8 cellular contexts compared by ENCODE assay signal in the genomic region with DNA sequence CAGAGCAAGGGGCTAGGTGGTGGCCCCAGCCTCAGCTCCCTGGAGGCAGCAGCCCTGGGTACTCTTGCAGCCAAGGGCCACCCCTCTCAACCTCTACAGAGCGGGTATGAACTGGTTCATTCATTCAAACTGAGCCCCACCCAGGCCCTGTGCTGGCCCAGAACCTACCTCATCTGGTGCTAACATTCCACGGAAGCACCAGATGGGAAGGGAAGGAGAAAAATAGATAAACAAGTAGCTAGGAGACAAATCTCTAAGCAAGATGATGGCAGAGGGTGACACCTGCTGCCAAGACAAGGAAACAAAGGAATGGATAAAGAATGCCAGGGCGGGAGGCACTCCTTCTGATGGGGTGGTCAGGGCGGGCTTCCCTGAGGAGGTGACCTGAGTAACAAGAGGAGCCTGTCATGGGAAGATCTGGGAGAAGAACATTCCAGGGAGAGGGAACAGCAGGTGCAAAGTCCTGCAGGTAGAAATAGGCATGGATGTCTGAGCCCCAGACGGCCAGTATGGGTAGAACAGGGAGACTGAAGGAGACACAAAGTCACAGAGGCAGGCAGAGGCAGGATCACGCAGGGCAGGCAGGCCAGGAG. TPM values are rescaled to one million over a fixed set of nuclear protein-coding genes. Genes with fewer than 3 reads are reported as not detected.
A peak's percentile ranks its signal among the peaks of the same experiment; 100 is the strongest.
DNase-seq lines count a peak whose midpoint lies in the region; ATAC-seq and TF ChIP-seq lines count a peak whose summit lies in the region.

No MANE protein-coding gene starts in this region.

- no peak overlapping the region for H3K27ac ChIP-seq in colonic mucosa
- peak overlapping the region; percentile 50 for H3K27ac ChIP-seq in psoas muscle
- H3K27ac ChIP-seq in prostate gland = no peak overlapping the region

- no peaks in the 10 kb centered on the region for H3K36me3 ChIP-seq in colonic mucosa
- peaks cover 0 to 48% of the 10 kb centered on the region in 2 donors for H3K36me3 ChIP-seq in psoas muscle (ENCODE audit: insufficient read depth in 1 of 2, low read depth in 1 of 2)
- no peaks in the 10 kb centered on the region for H3K36me3 ChIP-seq in prostate gland

- TF ChIP-seq POLR2A in prostate gland (IDR thresholded peaks at IDR 0.05) = no peak

- no peak for TF ChIP-seq CTCF in colonic mucosa (IDR thresholded peaks at IDR 0.05)
- TF ChIP-seq CTCF in psoas muscle (IDR thresholded peaks at IDR 0.05) = no peak
- peak in 1 of 4 experiments; percentile 36 for TF ChIP-seq CTCF in prostate gland (IDR thresholded peaks at IDR 0.05)

- peak overlapping the region; percentile 13 to 34 for H3K9ac ChIP-seq in colonic mucosa (ENCODE audit: low read depth in 2 of 2, low read length in 2 of 2)

- H3K4me3 ChIP-seq in colonic mucosa (no peak overlapping the region), psoas muscle (no peak overlapping the region), prostate gland (no peak overlapping the region)

- no peaks in the 10 kb centered on the region for H3K27me3 ChIP-seq in colonic mucosa
- no peaks in the 10 kb centered on the region for H3K27me3 ChIP-seq in psoas muscle (ENCODE audit: insufficient read depth in 3 of 3, low read length in 2 of 3)
- H3K27me3 ChIP-seq in prostate gland (replicated peaks; ENCODE audit: insufficient read depth) = no peaks in the 10 kb centered on the region

- H3K9me3 ChIP-seq in colonic mucosa = no peaks in the 10 kb centered on the region
- H3K9me3 ChIP-seq in psoas muscle = no peaks in the 10 kb centered on the region
- H3K9me3 ChIP-seq in prostate gland = no peaks in the 10 kb centered on the region

- ATAC-seq in psoas muscle = no peak
- no peak for ATAC-seq in HG03196 (IDR thresholded peaks at IDR 0.05; ENCODE audit: unreplicated experiment)

- intact Hi-C loops in colonic mucosa (cut with DNase I) = no loop called here
- intact Hi-C loops in psoas muscle (cut with DNase I) = no loop called here
- intact Hi-C loops in prostate gland (cut with DNase I) = loop anchor here (5.0 to 10.0 kb wide), 2 partner anchors 38 to 406 kb away; no protein-coding TSS in a partner anchor

- DNase-seq in NCI-H2107 treated with DMSO at 0.1 percent for 48 hours (lab: John Stamatoyannopoulos, UW; ENCODE audit: unreplicated experiment) (peak; percentile 43), NCI-H2107 (lab: John Stamatoyannopoulos, UW) (no peak), NCI-H1694 (lab: John Stamatoyannopoulos, UW) (peak; percentile 73), colonic mucosa (peak; percentile 69), psoas muscle (peak in 1 of 2 donors; percentile 46), prostate gland (ENCODE audit: low spot score) (no peak), midbrain (lab: John Stamatoyannopoulos, UW) (no peak)

- H3K4me1 ChIP-seq in colonic mucosa = peaks cover 31% of the 10 kb centered on the region
- peaks cover 8% of the 10 kb centered on the region for H3K4me1 ChIP-seq in psoas muscle
- peaks cover 4% of the 10 kb centered on the region for H3K4me1 ChIP-seq in prostate gland (replicated peaks)

- WGBS in psoas muscle, 3 donors = 74 to 75% (median 75%) methylated on average over 6 of the region's 6 CpGs
- WGBS in prostate gland = 57% methylated on average over 6 of the region's 6 CpGs

RNA-seq across cellular contexts. Expression of gene ST6GALNAC4, which starts 6.1 kb away (rescaled TPM):
- total RNA-seq in colonic mucosa (10 to 100 TPM; 25.4 to 66.5 TPM), psoas muscle (10 to 100 TPM in 3 of 4 donors, 1 to 10 TPM in 1; 8.9 to 52.6 (median 27.3) TPM), prostate gland (10 to 100 TPM; 21.8 to 47.0 TPM)
- 10 to 100 TPM; 14.0 to 31.4 (median 14.8) TPM for polyA plus RNA-seq in psoas muscle

RNA-seq across cellular contexts. Expression of gene ST6GALNAC6, which starts 11.3 kb away (rescaled TPM):
- total RNA-seq in colonic mucosa = 100 to 1,000 TPM; 251 to 279 TPM
- total RNA-seq in psoas muscle = 10 to 100 TPM; 20.3 to 26.1 (median 24.4) TPM
- 10 to 100 TPM; 18.5 to 35.5 (median 31.0) TPM for polyA plus RNA-seq in psoas muscle
- total RNA-seq in prostate gland = 10 to 100 TPM; 46.4 to 95.1 TPM

RNA-seq across cellular contexts. Expression of gene PIP5KL1, which starts 19.9 kb away (rescaled TPM):
- under 1 TPM; 0.85 to 0.89 TPM for total RNA-seq in colonic mucosa
- total RNA-seq in psoas muscle = under 1 TPM in 2 of 4 donors, not detected in 2; 0.40 to 0.44 TPM
- under 1 TPM in 2 of 3 donors, not detected in 1; 0.05 to 0.12 TPM for polyA plus RNA-seq in psoas muscle
- total RNA-seq in prostate gland = 10 to 100 TPM in 1 of 2 donors, 1 to 10 TPM in 1; 3.1 to 16.5 TPM

RNA-seq across cellular contexts. Expression of gene DPM2, which starts 26.9 kb away (rescaled TPM):
- 10 to 100 TPM; 25.7 to 38.9 TPM for total RNA-seq in colonic mucosa
- total RNA-seq in psoas muscle = 10 to 100 TPM in 3 of 4 donors, 1 to 10 TPM in 1; 9.7 to 17.4 (median 12.2) TPM
- polyA plus RNA-seq in psoas muscle = 10 to 100 TPM; 16.6 to 39.6 (median 37.1) TPM
- total RNA-seq in prostate gland = 10 to 100 TPM; 28.1 to 28.2 TPM

RNA-seq across cellular contexts. Expression of gene AK1, which starts 33.2 kb away (rescaled TPM):
- 100 to 1,000 TPM; 159 to 166 TPM for total RNA-seq in colonic mucosa
- 100 to 1,000 TPM; 369 to 854 (median 688) TPM for total RNA-seq in psoas muscle
- 100 to 1,000 TPM; 310 to 845 (median 778) TPM for polyA plus RNA-seq in psoas muscle
- total RNA-seq in prostate gland = 100 to 1,000 TPM in 1 of 2 donors, 10 to 100 TPM in 1; 22.2 to 123 TPM

Comparison
In these comparisons a context has a peak if more than half of its experiments do, and no peak if none do; other contexts are left out.
1. DNase-seq: peak in NCI-H2107 treated with DMSO at 0.1 percent for 48 hours (single experiment), NCI-H1694 (single experiment) and colonic mucosa (single experiment); none in NCI-H2107 (single experiment), prostate gland (single experiment) and midbrain (single experiment).